11 cellular contexts compared by ENCODE assay signal in genomic region chr3:192494176-192494575, GRCh38.
DNase-seq lines count a peak whose midpoint lies in the region; ATAC-seq and TF ChIP-seq lines count a peak whose summit lies in the region.
"Had no signal": no experiment of that assay in that cellular context is flagged by ENCODE, and none has a peak within 500 bp of the region (broad histone marks: within the 10 kb centered on the region; RNA-seq: fewer than 3 reads in every experiment).

No MANE protein-coding gene starts in this region.

- in situ Hi-C loops in GM13976 (cut with MboI; ENCODE audit: low sequenced_read_pairs, unreplicated experiment) = no loop called here

- no peaks in the 10 kb centered on the region for H3K27me3 Mint-ChIP-seq in stimulated activated memory B cell treated with anti-CD40 and anti-IgM and Interleukin-4, amounts not matched to agents 10 μg/mL and 1 μg/mL and 100 μg/mL, for 72 hours

- H3K9me3 ChIP-seq in right atrium auricular region (no peaks in the 10 kb centered on the region), PC-3 (ENCODE audit: low read length) (no peaks in the 10 kb centered on the region), aorta (ENCODE audit: control insufficient read depth, low read length) (no peaks in the 10 kb centered on the region)
- H3K9me3 ChIP-seq: tibial nerve had no signal

- peaks cover 19% of the 10 kb centered on the region for H3K4me1 Mint-ChIP-seq in stimulated activated memory B cell treated with anti-CD40 and anti-IgM and Interleukin-4, amounts not matched to agents 10 μg/mL and 1 μg/mL and 100 μg/mL, for 72 hours

- H3K9me2 ChIP-seq in PC-3 (replicated peaks; ENCODE audit: low read length) = no peaks in the 10 kb centered on the region

- H4K20me1 ChIP-seq in PC-3 (ENCODE audit: low read length) = no peaks in the 10 kb centered on the region

- no peak overlapping the region for H3K9ac ChIP-seq in PC-3 (ENCODE audit: low read length)

- H3F3A ChIP-seq in PC-3 (ENCODE audit: low read length, unreplicated experiment) = no peaks in the 10 kb centered on the region

- H3K36me3 Mint-ChIP-seq in stimulated activated memory B cell treated with anti-CD40 and anti-IgM and Interleukin-4, amounts not matched to agents 10 μg/mL and 1 μg/mL and 100 μg/mL, for 72 hours = no peaks in the 10 kb centered on the region

- H2AFZ ChIP-seq in PC-3 (ENCODE audit: low read length) = no peak overlapping the region

- H3K27ac ChIP-seq in right atrium auricular region (peak overlapping the region in 1 of 2 donors; percentile 42), PC-3 (ENCODE audit: low read length) (no peak overlapping the region), aorta (ENCODE audit: low read depth in 1 of 2, low read length in 2 of 2) (no peak overlapping the region)
- H3K27ac ChIP-seq: brain microvascular endothelial cell, tibial nerve had no signal

- POLR2A ChIA-PET in PC-3 (lab: Charles Lee; ENCODE audit: unreplicated experiment) = no interaction called here

- no peak overlapping the region for H3K4me2 ChIP-seq in PC-3 (ENCODE audit: low read length)

- no peaks in the 10 kb centered on the region for H3K27me3 ChIP-seq in right atrium auricular region
- H3K27me3 ChIP-seq in PC-3 (ENCODE audit: low read length) = peaks cover 46% of the 10 kb centered on the region
- H3K27me3 ChIP-seq in aorta (ENCODE audit: control insufficient read depth in 1 of 2, insufficient read depth in 2 of 2, low read length in 1 of 2) = no peaks in the 10 kb centered on the region
- H3K27me3 ChIP-seq: brain microvascular endothelial cell, tibial nerve had no signal

- peaks cover 0 to 16% of the 10 kb centered on the region in 2 donors for H3K4me1 ChIP-seq in right atrium auricular region
- H3K4me1 ChIP-seq in PC-3 (ENCODE audit: insufficient read depth, low read length) = no peaks in the 10 kb centered on the region
- H3K4me1 ChIP-seq in aorta (ENCODE audit: control insufficient read depth in 1 of 2, insufficient read depth in 2 of 2, low read length in 2 of 2) = no peaks in the 10 kb centered on the region
- H3K4me1 ChIP-seq: tibial nerve had no signal

- no peaks in the 10 kb centered on the region for H3K36me3 ChIP-seq in right atrium auricular region
- no peaks in the 10 kb centered on the region for H3K36me3 ChIP-seq in PC-3 (ENCODE audit: low read depth, low read length)
- no peaks in the 10 kb centered on the region for H3K36me3 ChIP-seq in aorta (ENCODE audit: control insufficient read depth in 1 of 2, insufficient read depth in 2 of 2, low read length in 1 of 2)
- H3K36me3 ChIP-seq: brain microvascular endothelial cell, tibial nerve had no signal

- CTCF ChIA-PET in PC-3 (lab: Charles Lee) = no interaction called here

- no peaks in the 10 kb centered on the region for H3K79me2 ChIP-seq in PC-3 (ENCODE audit: low read length)

- peak overlapping the region; percentile 76 for H3K27ac Mint-ChIP-seq in stimulated activated memory B cell treated with anti-CD40 and anti-IgM and Interleukin-4, amounts not matched to agents 10 μg/mL and 1 μg/mL and 100 μg/mL, for 72 hours

- 86 to 87% methylated on average over 1 of the region's 1 CpG for WGBS in aorta, 2 donors

- H3K9me3 Mint-ChIP-seq in stimulated activated memory B cell treated with anti-CD40 and anti-IgM and Interleukin-4, amounts not matched to agents 10 μg/mL and 1 μg/mL and 100 μg/mL, for 72 hours = no peaks in the 10 kb centered on the region

- H3K4me3 ChIP-seq in right atrium auricular region (no peak overlapping the region), PC-3 (ENCODE audit: low read length) (no peak overlapping the region), aorta (ENCODE audit: low read length in 2 of 2) (no peak overlapping the region)
- H3K4me3 ChIP-seq: tibial nerve had no signal

- TF ChIP-seq CTCF in right atrium auricular region (IDR thresholded peaks at IDR 0.05) (no peak), PC-3 (conservative IDR thresholded peaks at IDR 0.05; ENCODE audit: low read depth, low read length) (no peak), GM13976 (IDR thresholded peaks at IDR 0.05; ENCODE audit: borderline replicate concordance, control extremely low read depth, extremely low read depth, insufficient read depth, missing control alignments) (no peak)

- BruUV-seq in PC-3 (replicated peaks; lab: Mats Ljungman, UMichigan) = no TSS peak

- DNase-seq in Right ventricle myocardium inferior (ENCODE audit: missing footprints) = no peak
- DNase-seq in right atrium auricular region (ENCODE audit: low spot score) = no peak
- peak; percentile 27 for DNase-seq in PC-3
- DNase-seq in HK-2 (ENCODE audit: unreplicated experiment) = no peak
- DNase-seq in aorta = no peak
- DNase-seq in GM13976 (ENCODE audit: low spot score) = no peak
- DNase-seq: brain microvascular endothelial cell, NCI-H1436 had no signal

- peak overlapping the region; percentile 45 for H3K4me3 Mint-ChIP-seq in stimulated activated memory B cell treated with anti-CD40 and anti-IgM and Interleukin-4, amounts not matched to agents 10 μg/mL and 1 μg/mL and 100 μg/mL, for 72 hours

- peak; percentile 20 for ATAC-seq in Right ventricle myocardium inferior
- ATAC-seq in HG03280 (IDR thresholded peaks at IDR 0.05; ENCODE audit: unreplicated experiment) = peak; percentile 58
- ATAC-seq in PC-3 = no peak; the same call in 1 of the 2 replicates
- peak; percentile 94 for ATAC-seq in stimulated activated memory B cell treated with anti-CD40 and anti-IgM and Interleukin-4, amounts not matched to agents 10 μg/mL and 1 μg/mL and 100 μg/mL, for 72 hours
- no peak for ATAC-seq in aorta (ENCODE audit: low FRiP score)

- intact Hi-C loops in Right ventricle myocardium inferior (cut with DNase I) = loop anchor here (2.0 kb wide), 1 partner anchor 23 kb away; no protein-coding TSS in a partner anchor
- intact Hi-C loops in PC-3 (cut with micrococcal nuclease) = no loop called here
- intact Hi-C loops in aorta (cut with DNase I) = no loop called here

Comparison
In these comparisons a context has a peak if more than half of its experiments do, and no peak if none do; other contexts are left out.
1. ATAC-seq: peak in Right ventricle myocardium inferior (single experiment), HG03280 (single experiment) and stimulated activated memory B cell treated with anti-CD40 and anti-IgM and Interleukin-4, amounts not matched to agents 10 μg/mL and 1 μg/mL and 100 μg/mL, for 72 hours (single experiment); none in PC-3 (single experiment) and aorta (single experiment).